Comparison of ENCODE assay signal across 21 cellular contexts in the genomic region with DNA sequence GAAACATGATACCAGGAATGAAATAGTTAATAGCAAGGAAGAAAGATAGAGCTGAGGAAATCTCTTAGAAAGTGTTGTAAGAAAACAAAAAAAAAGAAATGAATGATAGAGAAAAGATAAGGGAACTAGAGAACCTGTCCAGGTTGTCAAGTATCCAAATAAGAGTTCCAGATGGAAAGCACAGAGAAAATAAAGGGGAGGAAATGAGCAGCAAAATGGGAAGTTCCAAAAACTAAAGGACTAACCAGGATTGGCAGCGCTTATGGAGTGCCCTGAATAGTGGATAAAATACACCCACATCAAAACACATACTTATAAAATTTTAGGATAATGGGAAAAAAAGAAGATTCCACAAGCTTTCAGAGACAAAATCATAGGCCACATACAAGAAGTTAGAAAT. TPM values are rescaled to one million over a fixed set of nuclear protein-coding genes. Genes with fewer than 3 reads are reported as not detected.
DNase-seq lines count a peak whose midpoint lies in the region; ATAC-seq and TF ChIP-seq lines count a peak whose summit lies in the region.
"Had no signal": no experiment of that assay in that cellular context is flagged by ENCODE, and none has a peak within 500 bp of the region (broad histone marks: within the 10 kb centered on the region; RNA-seq: fewer than 3 reads in every experiment).

No MANE protein-coding gene starts in this region.

- TF ChIP-seq CTCF in MCF 10A (IDR thresholded peaks at IDR 0.05; ENCODE audit: unreplicated experiment) = no peak
- no peak for TF ChIP-seq CTCF in mammary epithelial cell (conservative IDR thresholded peaks at IDR 0.05 in 1 of 2, IDR thresholded peaks at IDR 0.05 in 1 of 2; ENCODE audit: extremely low read depth in 1 of 2, insufficient read depth in 1 of 2, low read depth in 1 of 2, low read length in 2 of 2)
- TF ChIP-seq CTCF in right atrium auricular region (IDR thresholded peaks at IDR 0.05) = no peak
- no peak for TF ChIP-seq CTCF in fibroblast of the aortic adventitia (IDR thresholded peaks at IDR 0.05; ENCODE audit: insufficient read depth, low read length)
- no peak for TF ChIP-seq CTCF in omental fat pad (IDR thresholded peaks at IDR 0.05)
- TF ChIP-seq CTCF in thyroid gland (IDR thresholded peaks at IDR 0.05) = no peak

- POLR2A ChIA-PET in MCF 10A (lab: Yijun Ruan, JAX) = interaction anchor here (0.6 kb wide), 2 partner anchors 92 to 183 kb away, joined by 3 to 4 read pairs; no protein-coding TSS in a partner anchor

- in situ Hi-C loops in mammary epithelial cell (cut with MboI; ENCODE audit: low sequenced_read_pairs in 2 of 2) = loop anchor here in 1 of 2 donors (25.0 kb wide), 1 partner anchor 295 kb away; the partner anchor contains the start of gene DNTTIP2

- intact Hi-C loops in MCF 10A (cut with micrococcal nuclease) (no loop called here), mammary epithelial cell (cut with micrococcal nuclease) (no loop called here), right cardiac atrium (cut with DNase I) (no loop called here), thyroid gland (cut with DNase I) (no loop called here)

- no peak overlapping the region for H3K4me2 ChIP-seq in mammary epithelial cell (ENCODE audit: insufficient read depth, low read depth, low read length)
- H3K4me2 ChIP-seq: A549 had no signal

- H4K20me1 ChIP-seq in mammary epithelial cell (ENCODE audit: insufficient read depth, low read length) = no peaks in the 10 kb centered on the region

- no peak for TF ChIP-seq POLR2A in thyroid gland (IDR thresholded peaks at IDR 0.05)

- WGBS in mammary epithelial cell (ENCODE audit: low coverage, missing lambda C conversion rate) = 100% methylated on average over 1 of the region's 1 CpG
- 79% methylated on average over 1 of the region's 1 CpG for WGBS in right cardiac atrium
- WGBS in thyroid gland, 2 donors = 75 to 83% methylated on average over 1 of the region's 1 CpG

- no peak overlapping the region for H3K9ac ChIP-seq in mammary epithelial cell (ENCODE audit: insufficient read depth, low read length)

- H3K27me3 ChIP-seq in mammary epithelial cell (ENCODE audit: insufficient read depth, low read length) (no peaks in the 10 kb centered on the region), right atrium auricular region (no peaks in the 10 kb centered on the region), right cardiac atrium (ENCODE audit: control insufficient read depth, insufficient read depth) (no peaks in the 10 kb centered on the region), thyroid gland (no peaks in the 10 kb centered on the region)

- peaks cover 89% of the 10 kb centered on the region for H3K36me3 Mint-ChIP-seq in MCF 10A (ENCODE audit: insufficient read depth, unreplicated experiment)
- H3K36me3 Mint-ChIP-seq: CD4-positive, alpha-beta memory T cell had no signal

- BruUV-seq in MCF 10A (replicated peaks; lab: Mats Ljungman, UMichigan) (no TSS peak), mammary epithelial cell (replicated peaks; lab: Mats Ljungman, UMichigan) (no TSS peak)

- CTCF ChIA-PET in MCF 10A (lab: Yijun Ruan, JAX) (interaction anchor here (0.6 to 0.7 kb wide), 4 partner anchors 124 to 169 kb away, joined by 3 to 4 read pairs (median 3); no protein-coding TSS in a partner anchor), mammary epithelial cell (lab: Charles Lee; ENCODE audit: low non-redundant PET) (no interaction called here)

- H3K27ac Mint-ChIP-seq in MCF 10A (ENCODE audit: low read depth, unreplicated experiment) = peak overlapping the region; percentile 8
- H3K27ac Mint-ChIP-seq: CD4-positive, alpha-beta memory T cell had no signal

- no peaks in the 10 kb centered on the region for H3K9me3 ChIP-seq in mammary epithelial cell (replicated peaks; ENCODE audit: insufficient read depth, low read length)
- H3K9me3 ChIP-seq in right atrium auricular region = no peaks in the 10 kb centered on the region
- no peaks in the 10 kb centered on the region for H3K9me3 ChIP-seq in right cardiac atrium (ENCODE audit: control insufficient read depth, low read length)
- H3K9me3 ChIP-seq in thyroid gland = no peaks in the 10 kb centered on the region
- H3K9me3 ChIP-seq: A549 had no signal

- no peaks in the 10 kb centered on the region for H3K9me3 Mint-ChIP-seq in MCF 10A (ENCODE audit: unreplicated experiment)
- H3K9me3 Mint-ChIP-seq: HFFc6 had no signal

- H3K4me1 Mint-ChIP-seq in MCF 10A (ENCODE audit: insufficient read depth, unreplicated experiment) = peaks cover 7% of the 10 kb centered on the region
- H3K4me1 Mint-ChIP-seq: CD4-positive, alpha-beta memory T cell had no signal

- no peaks in the 10 kb centered on the region for H3K27me3 Mint-ChIP-seq in MCF 10A (ENCODE audit: insufficient read depth, unreplicated experiment)

- peaks cover 18% of the 10 kb centered on the region for H3K79me2 ChIP-seq in mammary epithelial cell (ENCODE audit: insufficient read depth, low read length)

- no peak for ATAC-seq in right cardiac atrium
- no peak for ATAC-seq in omental fat pad (ENCODE audit: low FRiP score)
- ATAC-seq: A549, GM12878, HCT116 had no signal

- H3K36me3 ChIP-seq in mammary epithelial cell (ENCODE audit: insufficient read depth, low read length) (peaks cover 75% of the 10 kb centered on the region), right atrium auricular region (peaks cover 63% of the 10 kb centered on the region), thyroid gland (peaks cover 19 to 42% of the 10 kb centered on the region in 2 donors)

- no peak overlapping the region for H2AFZ ChIP-seq in mammary epithelial cell (ENCODE audit: low read depth, low read length)

- H3K27ac ChIP-seq in mammary epithelial cell (ENCODE audit: insufficient read depth, low read depth, low read length) = no peak overlapping the region
- H3K27ac ChIP-seq in right atrium auricular region = peak overlapping the region; percentile 43 to 68
- H3K27ac ChIP-seq in right cardiac atrium (ENCODE audit: low read length) = no peak overlapping the region
- H3K27ac ChIP-seq in thyroid gland = no peak overlapping the region
- H3K27ac ChIP-seq: 22Rv1, A549, C4-2B, HL-60 had no signal

- no peaks in the 10 kb centered on the region for H3K4me1 ChIP-seq in mammary epithelial cell (ENCODE audit: insufficient read depth, low read length)
- peaks cover 0 to 25% of the 10 kb centered on the region in 2 donors for H3K4me1 ChIP-seq in right atrium auricular region
- peaks cover 1% of the 10 kb centered on the region for H3K4me1 ChIP-seq in right cardiac atrium (ENCODE audit: control insufficient read depth, insufficient read depth, low read length)
- H3K4me1 ChIP-seq in thyroid gland = peaks cover 0 to 5% of the 10 kb centered on the region in 2 donors
- H3K4me1 ChIP-seq: A549 had no signal

- no peak for DNase-seq in MCF 10A (ENCODE audit: unreplicated experiment)
- no peak for DNase-seq in mammary epithelial cell
- DNase-seq in right atrium auricular region (ENCODE audit: low spot score) = no peak
- DNase-seq in right cardiac atrium = no peak
- peak; percentile 48 for DNase-seq in fibroblast of the aortic adventitia (ENCODE audit: low read depth)
- no peak for DNase-seq in omental fat pad (ENCODE audit: low spot score)
- no peak for DNase-seq in NCI-H187 treated with DMSO at 0.1 percent for 48 hours (lab: John Stamatoyannopoulos, UW)
- no peak for DNase-seq in thyroid gland
- DNase-seq: AML-193; Calu3; CD4-positive, alpha-beta memory T cell; DMS79 treated with DMSO at 0.1 percent for 48 hours; GOT3; H7; HFFc6 had no signal

- H3K4me3 Mint-ChIP-seq in MCF 10A (ENCODE audit: unreplicated experiment) = no peak overlapping the region
- H3K4me3 Mint-ChIP-seq: CD4-positive, alpha-beta memory T cell; HFFc6 had no signal

- dilution Hi-C loops in mammary epithelial cell (cut with HindIII; ENCODE audit: low sequenced_read_pairs) = loop anchor here (5.0 kb wide), 1 partner anchor 85 kb away; no protein-coding TSS in a partner anchor

- H3K4me3 ChIP-seq in mammary epithelial cell (replicated peaks in 1 of 3; ENCODE audit: insufficient read depth in 1 of 3, low read depth in 2 of 3, low read length in 3 of 3) (no peak overlapping the region), right atrium auricular region (no peak overlapping the region), right cardiac atrium (ENCODE audit: low read length) (no peak overlapping the region), fibroblast of the aortic adventitia (ENCODE audit: low read depth, low read length) (no peak overlapping the region), thyroid gland (replicated peaks in 1 of 3) (no peak overlapping the region)
- H3K4me3 ChIP-seq: A549, GM12878 had no signal

RNA-seq across cellular contexts. Expression of gene ARHGAP29, which starts 55.2 kb away (rescaled TPM):
- total RNA-seq in MCF 10A (2022) = 38.6 and 46.7 TPM in 2 replicates
- total RNA-seq in mammary epithelial cell = 100 to 1,000 TPM in 1 of 2 donors, 10 to 100 TPM in 1; 54.7 to 100 TPM
- polyA plus RNA-seq in mammary epithelial cell = 44.6 TPM
- polyA minus RNA-seq in mammary epithelial cell = 47.1 TPM
- total RNA-seq in right atrium auricular region = 10 to 100 TPM; 25.8 to 29.9 TPM
- 10 to 100 TPM; 22.1 to 31.1 (median 30.3) TPM for total RNA-seq in right cardiac atrium
- 11.0 TPM for polyA plus RNA-seq in right cardiac atrium
- 32.5 and 77.2 TPM in 2 replicates for total RNA-seq in fibroblast of the aortic adventitia (ENCODE audit: low replicate concordance)
- 100 to 1,000 TPM in 1 of 4 donors, 10 to 100 TPM in 3; 43.8 to 129 (median 77.1) TPM for total RNA-seq in omental fat pad
- total RNA-seq in thyroid gland = 100 to 1,000 TPM in 1 of 4 donors, 10 to 100 TPM in 3; 56.2 to 115 (median 77.7) TPM
- total RNA-seq: CD4-positive, alpha-beta memory T cell had no signal
- polyA plus RNA-seq: CD4-positive, alpha-beta memory T cell had no signal

Comparison
In these comparisons a context has a peak if more than half of its experiments do, and no peak if none do; other contexts are left out.
1. H3K27ac ChIP-seq: peak in right atrium auricular region (2 of 2); none in mammary epithelial cell (single experiment), right cardiac atrium (single experiment) and thyroid gland (0 of 3).